8 cellular contexts compared by ENCODE assay signal in the genomic region with DNA sequence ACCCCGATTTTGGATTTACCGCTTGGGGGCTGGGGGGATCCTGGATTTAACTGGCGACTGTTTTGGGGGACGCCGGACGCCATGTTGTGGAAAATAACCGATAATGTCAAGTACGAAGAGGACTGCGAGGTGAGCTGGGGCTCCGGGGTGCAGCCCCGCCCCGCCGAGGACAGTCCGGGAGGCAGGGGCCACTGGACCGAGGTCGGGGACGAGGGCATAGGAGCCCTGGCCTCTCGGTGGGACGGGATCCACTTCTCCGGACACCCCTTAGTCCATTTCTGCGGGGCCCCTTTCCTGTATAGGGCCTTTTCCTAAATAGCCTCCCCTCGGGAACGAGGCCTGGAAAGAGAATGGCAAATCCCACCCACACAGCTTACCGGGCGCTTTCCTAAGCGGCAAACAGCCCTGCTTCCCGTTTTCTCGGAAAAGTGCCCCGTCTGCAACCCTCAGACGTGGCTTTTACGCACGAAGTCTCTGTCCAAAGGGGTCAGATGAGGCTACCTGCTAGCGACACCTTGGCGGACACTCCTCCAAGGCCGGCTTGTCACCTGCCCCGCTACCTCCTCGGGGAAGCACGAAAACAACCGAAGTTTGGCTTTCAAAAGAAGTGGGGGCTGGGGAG. TPM values are rescaled to one million over a fixed set of nuclear protein-coding genes. Genes with fewer than 3 reads are reported as not detected.
A peak's percentile ranks its signal among the peaks of the same experiment; 100 is the strongest.
DNase-seq lines count a peak whose midpoint lies in the region; ATAC-seq and TF ChIP-seq lines count a peak whose summit lies in the region.

No MANE protein-coding gene starts in this region.

- H3K14ac ChIP-seq in trophoblast cell (ENCODE audit: low read length) = peak overlapping the region; percentile 92

- no peak overlapping the region for H3K23ac ChIP-seq in trophoblast cell (ENCODE audit: low read length)

- peak overlapping the region; percentile 94 for H3K4ac ChIP-seq in trophoblast cell (ENCODE audit: low read depth, low read length)

- peak overlapping the region; percentile 82 for H3K9ac ChIP-seq in trophoblast cell (ENCODE audit: low read length)

- peak overlapping the region; percentile 87 for H2BK5ac ChIP-seq in trophoblast cell (ENCODE audit: low read depth, low read length, poor library complexity)

- in situ Hi-C loops in Caki2 (cut with HindIII; ENCODE audit: low pct_unique_long_range_greater_than_20kb, low sequenced_read_pairs) = no loop called here

- ATAC-seq in GM19452 (IDR thresholded peaks at IDR 0.05; ENCODE audit: unreplicated experiment) (no peak), HG02852 (IDR thresholded peaks at IDR 0.05; ENCODE audit: unreplicated experiment) (no peak)

- H2BK120ac ChIP-seq in trophoblast cell (ENCODE audit: insufficient read depth, low read length, poor library complexity) = peak overlapping the region; percentile 74

- peaks cover 34 to 42% of the 10 kb centered on the region in 2 experiments for H3K4me1 ChIP-seq in trophoblast cell (ENCODE audit: control insufficient read depth in 1 of 2, insufficient read depth in 2 of 2, low read length in 2 of 2)

- peak overlapping the region; percentile 81 for H4K8ac ChIP-seq in trophoblast cell (ENCODE audit: low read depth, low read length)

- H2AFZ ChIP-seq in trophoblast cell (ENCODE audit: insufficient read depth, low read length, poor library complexity) = peak overlapping the region; percentile 73

- H3K79me1 ChIP-seq in trophoblast cell (ENCODE audit: low read length) = peaks cover 43% of the 10 kb centered on the region

- peak overlapping the region; percentile 94 for H3K18ac ChIP-seq in trophoblast cell (ENCODE audit: low read length)

- H3K36me3 ChIP-seq in trophoblast cell (ENCODE audit: control insufficient read depth in 1 of 2, insufficient read depth in 2 of 2, low read length in 2 of 2) = peaks cover 13% of the 10 kb centered on the region in 2 experiments

- WGBS in trophoblast cell (ENCODE audit: extremely low coverage, insufficient coverage, insufficient read length) = no CpG with 5 or more reads among the region's 39 CpGs

- peaks cover 25% of the 10 kb centered on the region for H3K79me2 ChIP-seq in trophoblast cell (ENCODE audit: control insufficient read depth, insufficient read depth, low read length, poor library complexity)

- H2AK5ac ChIP-seq in trophoblast cell (ENCODE audit: low read length) = peak overlapping the region; percentile 75

- H2BK12ac ChIP-seq in trophoblast cell (ENCODE audit: low read length) = peak overlapping the region; percentile 81

- H3K27ac ChIP-seq in epithelial cell of prostate = peak overlapping the region; percentile 80
- peak overlapping the region; percentile 70 for H3K27ac ChIP-seq in trophoblast cell (ENCODE audit: low read depth, low read length)

- no peak for TF ChIP-seq CTCF in LNCaP clone FGC (IDR thresholded peaks at IDR 0.05; ENCODE audit: control insufficient read depth, extremely low read depth, insufficient read depth)

- H4K91ac ChIP-seq in trophoblast cell (ENCODE audit: low read depth, low read length) = peak overlapping the region; percentile 83

- H3K4me3 ChIP-seq in LNCaP clone FGC (ENCODE audit: low read depth, low read length) = peak overlapping the region; percentile 98
- peak overlapping the region; percentile 86 for H3K4me3 ChIP-seq in trophoblast cell (ENCODE audit: low read depth, low read length)

- H3K27me3 ChIP-seq in trophoblast cell (ENCODE audit: insufficient read depth, low read length) = peaks cover 5% of the 10 kb centered on the region

- H4K12ac ChIP-seq in trophoblast cell (ENCODE audit: low read depth, low read length) = peak overlapping the region; percentile 88

- DNase-seq in Caki2 (ENCODE audit: low read depth) (peak; percentile 25), LNCaP clone FGC (ENCODE audit: low read depth) (no peak), epithelial cell of prostate (ENCODE audit: low read depth, low spot score) (no peak), trophoblast cell (no peak), occipital lobe (lab: John Stamatoyannopoulos, UW) (no peak)
- no peak for DNase-seq in NK-92 treated with Interleukin-12 subunit alpha and Interleukin-12 subunit beta, amount 100 ng/mL, for 24 hours (lab: John Stamatoyannopoulos, UW)

- H3K9me3 ChIP-seq in trophoblast cell (ENCODE audit: insufficient read depth, low read depth, low read length) = no peaks in the 10 kb centered on the region

- H3K4me2 ChIP-seq in trophoblast cell (ENCODE audit: low read length) = peak overlapping the region; percentile 89

RNA-seq across cellular contexts. Expression of a gene that starts 0.5 kb away (rescaled TPM):
- total RNA-seq in Caki2 (2014; rRNA removed; shearing (Covaris generic); ENCODE audit: low replicate concordance) = 7.6 and 13.0 TPM in 2 replicates
- polyA plus RNA-seq in trophoblast cell (2013) = 278 and 294 TPM in 2 replicates
- total RNA-seq in occipital lobe = 5.9 TPM
